3 cellular contexts compared by ENCODE assay signal in genomic region chr16:70135796-70136195, GRCh38. TPM values are rescaled to one million over a fixed set of nuclear protein-coding genes. Genes with fewer than 3 reads are reported as not detected.
"Had no signal": no experiment of that assay in that cellular context is flagged by ENCODE, and none has a peak within 500 bp of the region (broad histone marks: within the 10 kb centered on the region; RNA-seq: fewer than 3 reads in every experiment).

No MANE protein-coding gene starts in this region.

RNA-seq across cellular contexts. Expression of gene CLEC18C, which starts 37.8 kb away (rescaled TPM):
- total RNA-seq: GM23338, H1, H4 had no signal
